Comparison of ENCODE assay signal across 1 cellular context in the genomic region with DNA sequence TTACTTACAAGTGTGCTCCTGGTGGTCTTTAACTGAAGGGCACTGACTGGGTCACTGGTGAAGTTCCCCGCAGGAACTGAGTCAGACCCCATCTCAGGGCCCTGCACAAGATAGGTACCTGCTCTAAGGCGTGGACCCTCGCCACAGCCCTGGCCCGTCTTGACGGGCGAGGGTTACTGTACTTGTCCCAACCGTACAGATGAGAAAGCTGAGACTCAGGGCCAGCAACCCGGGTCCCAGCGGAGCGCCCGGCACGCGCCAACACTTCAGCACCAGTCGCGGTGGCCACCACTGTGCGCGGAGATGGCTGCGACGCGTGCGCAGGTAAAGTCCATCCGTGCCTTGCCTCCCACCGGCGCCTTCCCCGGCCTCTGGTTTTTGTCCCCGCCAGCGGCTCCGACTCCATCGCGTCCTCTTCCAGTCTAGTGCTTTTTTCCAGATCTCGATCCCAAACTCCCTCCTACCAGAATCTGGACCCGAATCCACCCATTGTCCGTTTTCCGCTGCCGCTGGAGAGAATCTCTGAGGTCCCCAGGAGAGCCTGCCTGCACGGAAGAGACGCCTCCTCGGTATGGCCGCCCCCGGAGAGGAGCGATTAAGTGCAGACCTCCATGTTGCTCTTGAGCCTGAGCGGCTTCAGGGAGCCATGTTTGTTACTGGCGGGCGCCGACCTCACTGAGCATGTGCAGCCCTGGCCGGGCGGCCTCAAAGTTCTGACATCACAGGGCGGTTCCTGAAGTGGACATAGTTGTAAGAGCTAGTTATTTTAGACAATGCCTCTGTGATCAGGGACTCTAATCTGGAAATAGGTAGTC.
A peak's percentile ranks its signal among the peaks of the same experiment; 100 is the strongest.
TF ChIP-seq lines count a peak whose summit lies in the region.

No MANE protein-coding gene starts in this region.

TF ChIP-seq in GM12878, 131 proteins besides CTCF, POLR2A, EP300 and RAD21 (continued from another document):
- TF ChIP-seq HCFC1 (IDR thresholded peaks at IDR 0.05; ENCODE audit: low read length) (peak; percentile 48; the same call in 1 of the 2 replicates), BHLHE40 (IDR thresholded peaks at IDR 0.05; ENCODE audit: borderline replicate concordance in 1 of 2, low read depth in 2 of 2, low read length in 1 of 2) (peak in 1 of 2 experiments; percentile 79; a peak in 2 of 4 replicates), RELB (IDR thresholded peaks at IDR 0.05; ENCODE audit: low read depth) (peak; percentile 47; the same call in 1 of the 2 replicates), CREM (IDR thresholded peaks at IDR 0.05; ENCODE audit: low read depth) (0 out of 2 replicates have a peak, but pooled peaks have one; percentile 44), NBN (IDR thresholded peaks at IDR 0.05) (0 out of 2 replicates have a peak, but pooled peaks have one; percentile 39), NR2C1 (IDR thresholded peaks at IDR 0.05) (0 out of 2 replicates have a peak, but pooled peaks have one; percentile 28)
- TF ChIP-seq, protein P1, sequence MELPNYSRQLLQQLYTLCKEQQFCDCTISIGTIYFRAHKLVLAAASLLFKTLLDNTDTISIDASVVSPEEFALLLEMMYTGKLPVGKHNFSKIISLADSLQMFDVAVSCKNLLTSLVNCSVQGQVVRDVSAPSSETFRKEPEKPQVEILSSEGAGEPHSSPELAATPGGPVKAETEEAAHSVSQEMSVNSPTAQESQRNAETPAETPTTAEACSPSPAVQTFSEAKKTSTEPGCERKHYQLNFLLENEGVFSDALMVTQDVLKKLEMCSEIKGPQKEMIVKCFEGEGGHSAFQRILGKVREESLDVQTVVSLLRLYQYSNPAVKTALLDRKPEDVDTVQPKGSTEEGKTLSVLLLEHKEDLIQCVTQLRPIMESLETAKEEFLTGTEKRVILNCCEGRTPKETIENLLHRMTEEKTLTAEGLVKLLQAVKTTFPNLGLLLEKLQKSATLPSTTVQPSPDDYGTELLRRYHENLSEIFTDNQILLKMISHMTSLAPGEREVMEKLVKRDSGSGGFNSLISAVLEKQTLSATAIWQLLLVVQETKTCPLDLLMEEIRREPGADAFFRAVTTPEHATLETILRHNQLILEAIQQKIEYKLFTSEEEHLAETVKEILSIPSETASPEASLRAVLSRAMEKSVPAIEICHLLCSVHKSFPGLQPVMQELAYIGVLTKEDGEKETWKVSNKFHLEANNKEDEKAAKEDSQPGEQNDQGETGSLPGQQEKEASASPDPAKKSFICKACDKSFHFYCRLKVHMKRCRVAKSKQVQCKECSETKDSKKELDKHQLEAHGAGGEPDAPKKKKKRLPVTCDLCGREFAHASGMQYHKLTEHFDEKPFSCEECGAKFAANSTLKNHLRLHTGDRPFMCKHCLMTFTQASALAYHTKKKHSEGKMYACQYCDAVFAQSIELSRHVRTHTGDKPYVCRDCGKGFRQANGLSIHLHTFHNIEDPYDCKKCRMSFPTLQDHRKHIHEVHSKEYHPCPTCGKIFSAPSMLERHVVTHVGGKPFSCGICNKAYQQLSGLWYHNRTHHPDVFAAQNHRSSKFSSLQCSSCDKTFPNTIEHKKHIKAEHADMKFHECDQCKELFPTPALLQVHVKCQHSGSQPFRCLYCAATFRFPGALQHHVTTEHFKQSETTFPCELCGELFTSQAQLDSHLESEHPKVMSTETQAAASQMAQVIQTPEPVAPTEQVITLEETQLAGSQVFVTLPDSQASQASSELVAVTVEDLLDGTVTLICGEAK (IDR thresholded peaks at IDR 0.05; ENCODE audit: borderline replicate concordance) = peak; percentile 64; the same call in 1 of the 2 replicates
- TF ChIP-seq, protein P2, sequence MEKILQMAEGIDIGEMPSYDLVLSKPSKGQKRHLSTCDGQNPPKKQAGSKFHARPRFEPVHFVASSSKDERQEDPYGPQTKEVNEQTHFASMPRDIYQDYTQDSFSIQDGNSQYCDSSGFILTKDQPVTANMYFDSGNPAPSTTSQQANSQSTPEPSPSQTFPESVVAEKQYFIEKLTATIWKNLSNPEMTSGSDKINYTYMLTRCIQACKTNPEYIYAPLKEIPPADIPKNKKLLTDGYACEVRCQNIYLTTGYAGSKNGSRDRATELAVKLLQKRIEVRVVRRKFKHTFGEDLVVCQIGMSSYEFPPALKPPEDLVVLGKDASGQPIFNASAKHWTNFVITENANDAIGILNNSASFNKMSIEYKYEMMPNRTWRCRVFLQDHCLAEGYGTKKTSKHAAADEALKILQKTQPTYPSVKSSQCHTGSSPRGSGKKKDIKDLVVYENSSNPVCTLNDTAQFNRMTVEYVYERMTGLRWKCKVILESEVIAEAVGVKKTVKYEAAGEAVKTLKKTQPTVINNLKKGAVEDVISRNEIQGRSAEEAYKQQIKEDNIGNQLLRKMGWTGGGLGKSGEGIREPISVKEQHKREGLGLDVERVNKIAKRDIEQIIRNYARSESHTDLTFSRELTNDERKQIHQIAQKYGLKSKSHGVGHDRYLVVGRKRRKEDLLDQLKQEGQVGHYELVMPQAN (conservative IDR thresholded peaks at IDR 0.05) = 0 out of 2 replicates have a peak, but pooled peaks have one; percentile 20
- TF ChIP-seq, protein P3, sequence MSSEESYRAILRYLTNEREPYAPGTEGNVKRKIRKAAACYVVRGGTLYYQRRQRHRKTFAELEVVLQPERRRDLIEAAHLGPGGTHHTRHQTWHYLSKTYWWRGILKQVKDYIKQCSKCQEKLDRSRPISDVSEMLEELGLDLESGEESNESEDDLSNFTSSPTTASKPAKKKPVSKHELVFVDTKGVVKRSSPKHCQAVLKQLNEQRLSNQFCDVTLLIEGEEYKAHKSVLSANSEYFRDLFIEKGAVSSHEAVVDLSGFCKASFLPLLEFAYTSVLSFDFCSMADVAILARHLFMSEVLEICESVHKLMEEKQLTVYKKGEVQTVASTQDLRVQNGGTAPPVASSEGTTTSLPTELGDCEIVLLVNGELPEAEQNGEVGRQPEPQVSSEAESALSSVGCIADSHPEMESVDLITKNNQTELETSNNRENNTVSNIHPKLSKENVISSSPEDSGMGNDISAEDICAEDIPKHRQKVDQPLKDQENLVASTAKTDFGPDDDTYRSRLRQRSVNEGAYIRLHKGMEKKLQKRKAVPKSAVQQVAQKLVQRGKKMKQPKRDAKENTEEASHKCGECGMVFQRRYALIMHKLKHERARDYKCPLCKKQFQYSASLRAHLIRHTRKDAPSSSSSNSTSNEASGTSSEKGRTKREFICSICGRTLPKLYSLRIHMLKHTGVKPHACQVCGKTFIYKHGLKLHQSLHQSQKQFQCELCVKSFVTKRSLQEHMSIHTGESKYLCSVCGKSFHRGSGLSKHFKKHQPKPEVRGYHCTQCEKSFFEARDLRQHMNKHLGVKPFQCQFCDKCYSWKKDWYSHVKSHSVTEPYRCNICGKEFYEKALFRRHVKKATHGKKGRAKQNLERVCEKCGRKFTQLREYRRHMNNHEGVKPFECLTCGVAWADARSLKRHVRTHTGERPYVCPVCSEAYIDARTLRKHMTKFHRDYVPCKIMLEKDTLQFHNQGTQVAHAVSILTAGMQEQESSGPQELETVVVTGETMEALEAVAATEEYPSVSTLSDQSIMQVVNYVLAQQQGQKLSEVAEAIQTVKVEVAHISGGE (CRISPR knock-in tag; IDR thresholded peaks at IDR 0.05) = 0 out of 2 replicates have a peak, but pooled peaks have one; percentile 41
